In the genomic region with DNA sequence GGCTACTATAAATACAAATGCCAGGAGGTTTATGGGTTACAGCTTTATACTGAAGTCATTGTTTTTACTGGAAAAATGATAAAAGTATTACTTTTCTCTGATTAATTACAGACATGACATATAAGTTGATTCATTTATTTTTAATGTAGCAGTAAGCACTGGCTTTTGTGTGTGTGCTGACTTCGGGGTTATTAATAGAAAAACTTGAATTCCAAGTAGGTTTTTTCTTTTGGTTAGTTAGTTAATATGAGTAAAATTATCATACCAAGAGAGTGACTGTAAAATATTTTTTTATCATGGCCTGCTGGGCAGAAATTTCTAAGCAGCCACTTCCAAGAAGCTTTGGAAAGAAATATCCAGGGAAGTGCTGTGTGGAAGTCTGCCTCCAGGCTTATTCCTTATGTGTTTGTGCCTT, we compare ENCODE assay signal across 18 cellular contexts. TPM values are rescaled to one million over a fixed set of nuclear protein-coding genes. Genes with fewer than 3 reads are reported as not detected.
DNase-seq lines count a peak whose midpoint lies in the region; FAIRE-seq and TF ChIP-seq lines count a peak whose summit lies in the region.
"Had no signal": no experiment of that assay in that cellular context is flagged by ENCODE, and none has a peak within 500 bp of the region (broad histone marks: within the 10 kb centered on the region; RNA-seq: fewer than 3 reads in every experiment).

No MANE protein-coding gene starts in this region.

- no peak for TF ChIP-seq POLR2A in endothelial cell of umbilical vein (IDR thresholded peaks at IDR 0.05; ENCODE audit: low read depth, low read length)

- H3K27ac Mint-ChIP-seq in mesothelial cell of epicardium: peak overlapping the region; percentile 80
- H3K27ac Mint-ChIP-seq: activated B cell treated with CpG ODN at 0.5 μM for 24 hours; activated CD8-positive, alpha-beta T cell treated with anti-CD3 and anti-CD28 coated beads, Interleukin-2, amount 10 ng/mL, durations not matched to agents 7 days and 5 days; CD8-positive, alpha-beta T cell had no signal

- H3K4me1 Mint-ChIP-seq in mesothelial cell of epicardium: peaks cover 31% of the 10 kb centered on the region
- H3K4me1 Mint-ChIP-seq: activated B cell treated with CpG ODN at 0.5 μM for 24 hours had no signal

- H3K9me3 ChIP-seq in endothelial cell of umbilical vein (replicated peaks; ENCODE audit: control insufficient read depth, insufficient read depth, low read length) (no peaks in the 10 kb centered on the region), tibial artery (no peaks in the 10 kb centered on the region)

- H4K20me1 ChIP-seq in endothelial cell of umbilical vein (replicated peaks; ENCODE audit: control insufficient read depth, extremely low read depth, insufficient read depth, low read length): no peaks in the 10 kb centered on the region

- CTCF ChIA-PET in endothelial cell of umbilical vein (lab: Charles Lee): no interaction called here

- H3K36me3 ChIP-seq in endothelial cell of umbilical vein (ENCODE audit: control insufficient read depth in 2 of 2, extremely low read depth in 1 of 2, insufficient read depth in 2 of 2, low read length in 2 of 2) (peaks cover 0 to 5% of the 10 kb centered on the region in 2 experiments), tibial artery (peaks cover 0 to 21% (median 0%) of the 10 kb centered on the region in 3 donors)

- H2AFZ ChIP-seq in endothelial cell of umbilical vein (ENCODE audit: low read depth, low read length): no peak overlapping the region

- DNase-seq in HCEC 1CT (peak; percentile 14), endothelial cell of umbilical vein (ENCODE audit: low read depth, low spot score) (no peak), mesothelial cell of epicardium (ENCODE audit: low spot score in 2 of 2, unreplicated experiment in 2 of 2) (no peak), tibial artery (no peak), NCI-H1105 treated with DMSO at 0.1 percent for 48 hours (lab: John Stamatoyannopoulos, UW) (no peak), pons (ENCODE audit: low spot score) (no peak), glomerular visceral epithelial cell (ENCODE audit: extremely low spot score) (no peak)
- DNase-seq: activated B cell treated with CpG ODN at 0.5 μM for 24 hours; activated CD8-positive, alpha-beta T cell treated with anti-CD3 and anti-CD28 coated beads, Interleukin-2, amount 10 ng/mL, durations not matched to agents 7 days and 5 days; CD8-positive, alpha-beta T cell; hippocampal formation; left cardiac atrium; NCI-H1417 treated with DMSO at 0.1 percent for 48 hours; nucleus accumbens; small intestine had no signal

- peaks cover 8% of the 10 kb centered on the region for H3K9me3 Mint-ChIP-seq in mesothelial cell of epicardium
- H3K9me3 Mint-ChIP-seq: activated B cell treated with CpG ODN at 0.5 μM for 24 hours; CD8-positive, alpha-beta T cell had no signal

- no peaks in the 10 kb centered on the region for H3K9me1 ChIP-seq in endothelial cell of umbilical vein (replicated peaks; ENCODE audit: control insufficient read depth, extremely low read depth, insufficient read depth, low read length)

- BruUV-seq in endothelial cell of umbilical vein (replicated peaks; lab: Mats Ljungman, UMichigan): no TSS peak

- FAIRE-seq in endothelial cell of umbilical vein (lab: Jason Lieb, UNC): peak; percentile 47
- FAIRE-seq: GM12878, H54 had no signal

- POLR2A ChIA-PET in endothelial cell of umbilical vein (lab: Charles Lee): no interaction called here

- dilution Hi-C loops in endothelial cell of umbilical vein (cut with MboI; ENCODE audit: extremely low pct_ligation_motif_present, low sequenced_read_pairs): no loop called here

- H3K27ac ChIP-seq in endothelial cell of umbilical vein (ENCODE audit: insufficient read depth, low read depth, low read length) (no peak overlapping the region), tibial artery (peak overlapping the region; percentile 52 to 57)

- no peak overlapping the region for H3K9ac ChIP-seq in endothelial cell of umbilical vein (replicated peaks; ENCODE audit: extremely low read depth, insufficient read depth, low read length)

- no peaks in the 10 kb centered on the region for H3K27me3 Mint-ChIP-seq in mesothelial cell of epicardium (ENCODE audit: low read depth)
- H3K27me3 Mint-ChIP-seq: activated B cell treated with CpG ODN at 0.5 μM for 24 hours had no signal

- no peaks in the 10 kb centered on the region for H3K4me1 ChIP-seq in endothelial cell of umbilical vein (ENCODE audit: control insufficient read depth, extremely low read depth, insufficient read depth, low read length)
- peaks cover 0 to 62% (median 16%) of the 10 kb centered on the region in 4 donors for H3K4me1 ChIP-seq in tibial artery

- H3K36me3 Mint-ChIP-seq in mesothelial cell of epicardium: peaks cover 28% of the 10 kb centered on the region
- H3K36me3 Mint-ChIP-seq: CD8-positive, alpha-beta T cell had no signal

- H3K4me3 Mint-ChIP-seq in mesothelial cell of epicardium: no peak overlapping the region
- H3K4me3 Mint-ChIP-seq: activated B cell treated with CpG ODN at 0.5 μM for 24 hours; activated CD8-positive, alpha-beta T cell treated with anti-CD3 and anti-CD28 coated beads, Interleukin-2, amount 10 ng/mL, durations not matched to agents 7 days and 5 days; CD8-positive, alpha-beta T cell had no signal

- no peaks in the 10 kb centered on the region for H3K27me3 ChIP-seq in endothelial cell of umbilical vein (ENCODE audit: control insufficient read depth in 2 of 2, insufficient read depth in 2 of 2, low read length in 2 of 2)
- H3K27me3 ChIP-seq in tibial artery: no peaks in the 10 kb centered on the region
- H3K27me3 ChIP-seq: tibial nerve had no signal

- H3K4me3 ChIP-seq in endothelial cell of umbilical vein (replicated peaks in 1 of 3; ENCODE audit: insufficient read depth in 1 of 3, low read depth in 1 of 3, low read length in 3 of 3) (no peak overlapping the region), tibial artery (no peak overlapping the region)
- H3K4me3 ChIP-seq: GM12878, tibial nerve had no signal

- no peak for TF ChIP-seq CTCF in endothelial cell of umbilical vein (IDR thresholded peaks at IDR 0.05; ENCODE audit: extremely low read depth in 1 of 2, insufficient read depth in 1 of 2, low read depth in 1 of 2, low read length in 2 of 2)
- no peak for TF ChIP-seq CTCF in mesothelial cell of epicardium (IDR thresholded peaks at IDR 0.05; ENCODE audit: unreplicated experiment)
- peak; percentile 10 to 18 for TF ChIP-seq CTCF in tibial artery (IDR thresholded peaks at IDR 0.05)

- H3K4me2 ChIP-seq in endothelial cell of umbilical vein (ENCODE audit: insufficient read depth, low read length): no peak overlapping the region

- intact Hi-C loops in endothelial cell of umbilical vein (cut with micrococcal nuclease) (no loop called here), tibial artery (cut with DNase I; ENCODE audit: low total_unique reads) (no loop called here)

- H3K79me2 ChIP-seq in endothelial cell of umbilical vein (ENCODE audit: control insufficient read depth, insufficient read depth, low read length): no peaks in the 10 kb centered on the region

TF ChIP-seq in endothelial cell of umbilical vein, 7 proteins besides CTCF, POLR2A, EP300 and RAD21:
- TF ChIP-seq FOS (IDR thresholded peaks at IDR 0.05; ENCODE audit: borderline replicate concordance, insufficient read depth, low read length) (no peak), POLR2AphosphoS5 (IDR thresholded peaks at IDR 0.05; ENCODE audit: insufficient read depth, low read depth, low read length) (no peak), EZH2 (IDR thresholded peaks at IDR 0.05; ENCODE audit: borderline replicate concordance, low read depth, low read length, severe bottlenecking) (no peak), MYC (IDR thresholded peaks at IDR 0.05; ENCODE audit: low read depth, low read length) (no peak), JUN (IDR thresholded peaks at IDR 0.05; ENCODE audit: borderline replicate concordance, insufficient read depth, insufficient read length, low read depth) (no peak), GATA2 (IDR thresholded peaks at IDR 0.05; ENCODE audit: insufficient read depth, insufficient read length, low read depth, low read length) (no peak)
- TF ChIP-seq, protein P1, sequence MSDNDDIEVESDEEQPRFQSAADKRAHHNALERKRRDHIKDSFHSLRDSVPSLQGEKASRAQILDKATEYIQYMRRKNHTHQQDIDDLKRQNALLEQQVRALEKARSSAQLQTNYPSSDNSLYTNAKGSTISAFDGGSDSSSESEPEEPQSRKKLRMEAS (IDR thresholded peaks at IDR 0.05; ENCODE audit: insufficient read depth, insufficient read length): no peak
TF ChIP-seq in endothelial cell of umbilical vein: peak in this region for 0.

RNA-seq across cellular contexts. Expression of a gene that starts 56.4 kb away (rescaled TPM):
- total RNA-seq in endothelial cell of umbilical vein: 9.4 and 9.8 TPM in 2 replicates
- 1.8 and 2.4 TPM in 2 replicates for polyA plus RNA-seq in endothelial cell of umbilical vein
- polyA plus RNA-seq in endothelial cell of umbilical vein (2011; cell fraction: cytosol; rRNA removed): 3.7 and 3.8 TPM in 2 replicates
- 11.3 and 18.5 TPM in 2 replicates for polyA plus RNA-seq in endothelial cell of umbilical vein (2011; cell fraction: nucleus; rRNA removed)
- 7.7 and 8.5 TPM in 2 replicates for polyA plus RNA-seq in endothelial cell of umbilical vein (2012)
- 3.3 and 3.4 TPM in 2 replicates for polyA minus RNA-seq in endothelial cell of umbilical vein
- polyA minus RNA-seq in endothelial cell of umbilical vein (2011; cell fraction: cytosol; rRNA and poly(A)+ RNA removed): 3.1 TPM
- 9.5 and 11.2 TPM in 2 replicates for polyA minus RNA-seq in endothelial cell of umbilical vein (2011; cell fraction: nucleus; rRNA and poly(A)+ RNA removed)
- total RNA-seq in mesothelial cell of epicardium: 24.4 to 25.5 TPM (median 24.7 TPM) in 3 replicates

Comparison
In these comparisons a context has a peak if more than half of its experiments do, and no peak if none do; other contexts are left out.
1. CTCF ChIP-seq: peak in tibial artery (2 of 2); none in endothelial cell of umbilical vein (0 of 2) and mesothelial cell of epicardium (single experiment).